In the genomic region with DNA sequence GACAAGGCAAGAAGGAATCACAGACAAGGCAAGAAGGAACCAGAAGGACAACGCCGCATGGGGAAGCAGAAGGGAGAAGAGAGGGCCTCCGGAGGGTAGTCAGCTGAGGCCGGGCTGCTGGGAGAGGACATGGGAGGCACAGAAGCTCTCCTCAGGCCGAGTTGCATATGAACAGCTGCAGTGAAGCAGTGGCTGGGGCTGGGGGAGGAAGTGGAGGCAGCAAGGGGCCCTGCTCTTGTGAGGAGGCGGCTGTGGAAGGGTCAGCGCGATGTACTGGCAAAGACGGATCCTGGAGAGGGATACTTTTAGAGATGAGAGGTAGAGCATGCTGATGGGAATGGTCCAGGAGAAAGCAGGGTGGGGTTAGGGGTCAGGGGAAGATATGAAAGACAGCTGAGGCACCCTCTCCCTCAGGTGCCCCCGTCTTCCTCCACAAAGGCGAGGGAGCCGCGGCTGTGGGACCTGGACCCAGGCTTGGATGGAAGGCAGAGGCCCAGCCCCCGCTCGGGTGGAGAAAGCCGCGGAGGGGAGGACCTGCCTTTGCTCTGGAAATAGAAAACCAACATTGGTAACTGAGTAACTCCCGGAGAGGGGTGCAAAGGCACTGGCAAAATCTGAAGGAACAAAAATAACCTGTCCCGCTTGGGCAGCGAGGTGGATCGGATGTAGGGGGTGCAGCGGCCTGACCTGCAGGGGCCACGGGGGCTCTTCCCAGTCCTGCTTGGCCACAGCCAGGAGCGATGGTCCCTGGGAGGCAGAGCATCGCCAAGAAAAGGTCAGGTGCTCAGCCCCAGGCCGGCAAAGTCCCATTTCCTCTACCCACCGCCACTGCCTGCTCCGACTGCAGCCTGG, we compare ENCODE assay signal across 1 cellular context.
TF ChIP-seq lines count a peak whose summit lies in the region.

No MANE protein-coding gene starts in this region.

TF ChIP-seq in WTC11, 78 proteins besides CTCF, POLR2A, EP300 and RAD21 (continued from another document):
- TF ChIP-seq, protein P1, sequence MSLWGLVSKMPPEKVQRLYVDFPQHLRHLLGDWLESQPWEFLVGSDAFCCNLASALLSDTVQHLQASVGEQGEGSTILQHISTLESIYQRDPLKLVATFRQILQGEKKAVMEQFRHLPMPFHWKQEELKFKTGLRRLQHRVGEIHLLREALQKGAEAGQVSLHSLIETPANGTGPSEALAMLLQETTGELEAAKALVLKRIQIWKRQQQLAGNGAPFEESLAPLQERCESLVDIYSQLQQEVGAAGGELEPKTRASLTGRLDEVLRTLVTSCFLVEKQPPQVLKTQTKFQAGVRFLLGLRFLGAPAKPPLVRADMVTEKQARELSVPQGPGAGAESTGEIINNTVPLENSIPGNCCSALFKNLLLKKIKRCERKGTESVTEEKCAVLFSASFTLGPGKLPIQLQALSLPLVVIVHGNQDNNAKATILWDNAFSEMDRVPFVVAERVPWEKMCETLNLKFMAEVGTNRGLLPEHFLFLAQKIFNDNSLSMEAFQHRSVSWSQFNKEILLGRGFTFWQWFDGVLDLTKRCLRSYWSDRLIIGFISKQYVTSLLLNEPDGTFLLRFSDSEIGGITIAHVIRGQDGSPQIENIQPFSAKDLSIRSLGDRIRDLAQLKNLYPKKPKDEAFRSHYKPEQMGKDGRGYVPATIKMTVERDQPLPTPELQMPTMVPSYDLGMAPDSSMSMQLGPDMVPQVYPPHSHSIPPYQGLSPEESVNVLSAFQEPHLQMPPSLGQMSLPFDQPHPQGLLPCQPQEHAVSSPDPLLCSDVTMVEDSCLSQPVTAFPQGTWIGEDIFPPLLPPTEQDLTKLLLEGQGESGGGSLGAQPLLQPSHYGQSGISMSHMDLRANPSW (CRISPR knock-in tag; conservative IDR thresholded peaks at IDR 0.05; ENCODE audit: low read depth) = no peak
- no peak for TF ChIP-seq TEAD1 (CRISPR knock-in tag; IDR thresholded peaks at IDR 0.05)
- no peak for TF ChIP-seq NFATC4 (CRISPR knock-in tag; IDR thresholded peaks at IDR 0.05)
- TF ChIP-seq NR1H2 (CRISPR knock-in tag; IDR thresholded peaks at IDR 0.05) = no peak
- TF ChIP-seq IRF2 (CRISPR knock-in tag; IDR thresholded peaks at IDR 0.05; ENCODE audit: borderline replicate concordance, low read depth) = no peak
- no peak for TF ChIP-seq SP1 (CRISPR knock-in tag; conservative IDR thresholded peaks at IDR 0.05)
- no peak for TF ChIP-seq ZNF396 (CRISPR knock-in tag; IDR thresholded peaks at IDR 0.05; ENCODE audit: borderline replicate concordance)
- TF ChIP-seq, protein P2, sequence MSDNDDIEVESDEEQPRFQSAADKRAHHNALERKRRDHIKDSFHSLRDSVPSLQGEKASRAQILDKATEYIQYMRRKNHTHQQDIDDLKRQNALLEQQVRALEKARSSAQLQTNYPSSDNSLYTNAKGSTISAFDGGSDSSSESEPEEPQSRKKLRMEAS (CRISPR knock-in tag; IDR thresholded peaks at IDR 0.05) = 0 out of 2 replicates have a peak, but pooled peaks have one; percentile 58
- TF ChIP-seq, protein P3, sequence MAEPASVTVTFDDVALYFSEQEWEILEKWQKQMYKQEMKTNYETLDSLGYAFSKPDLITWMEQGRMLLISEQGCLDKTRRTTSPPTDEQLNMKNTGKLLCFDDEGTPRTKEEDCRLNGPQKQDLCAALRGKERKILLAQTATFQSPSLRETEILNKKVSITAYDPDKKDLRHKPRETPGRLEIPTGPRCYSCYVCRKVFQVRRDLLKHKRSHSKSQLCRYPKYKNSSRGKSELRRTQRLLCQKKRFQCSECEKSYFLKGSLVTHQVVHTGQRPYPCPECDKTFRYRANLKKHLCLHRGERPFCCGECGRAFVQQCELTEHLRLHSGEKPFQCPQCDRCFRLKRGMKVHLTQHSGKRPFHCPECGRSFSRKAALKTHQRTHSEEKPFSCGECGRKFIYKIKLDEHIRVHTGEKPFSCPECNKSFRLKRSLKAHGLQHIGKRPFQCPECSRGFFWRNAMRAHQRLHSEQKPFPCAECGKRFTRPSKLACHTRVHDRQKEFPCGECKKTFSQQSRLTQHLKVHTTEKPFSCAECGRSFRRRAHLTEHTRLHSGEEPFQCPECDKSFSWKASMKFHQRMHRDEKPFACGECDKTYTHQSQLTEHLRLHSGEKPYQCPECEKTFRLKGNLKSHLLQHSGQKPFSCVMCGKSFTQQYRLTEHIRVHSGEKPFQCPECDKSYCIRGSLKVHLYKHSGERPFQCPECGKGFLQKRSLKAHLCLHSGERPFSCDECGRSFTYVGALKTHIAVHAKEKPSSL (CRISPR knock-in tag; conservative IDR thresholded peaks at IDR 0.05) = no peak
- TF ChIP-seq, protein P4, sequence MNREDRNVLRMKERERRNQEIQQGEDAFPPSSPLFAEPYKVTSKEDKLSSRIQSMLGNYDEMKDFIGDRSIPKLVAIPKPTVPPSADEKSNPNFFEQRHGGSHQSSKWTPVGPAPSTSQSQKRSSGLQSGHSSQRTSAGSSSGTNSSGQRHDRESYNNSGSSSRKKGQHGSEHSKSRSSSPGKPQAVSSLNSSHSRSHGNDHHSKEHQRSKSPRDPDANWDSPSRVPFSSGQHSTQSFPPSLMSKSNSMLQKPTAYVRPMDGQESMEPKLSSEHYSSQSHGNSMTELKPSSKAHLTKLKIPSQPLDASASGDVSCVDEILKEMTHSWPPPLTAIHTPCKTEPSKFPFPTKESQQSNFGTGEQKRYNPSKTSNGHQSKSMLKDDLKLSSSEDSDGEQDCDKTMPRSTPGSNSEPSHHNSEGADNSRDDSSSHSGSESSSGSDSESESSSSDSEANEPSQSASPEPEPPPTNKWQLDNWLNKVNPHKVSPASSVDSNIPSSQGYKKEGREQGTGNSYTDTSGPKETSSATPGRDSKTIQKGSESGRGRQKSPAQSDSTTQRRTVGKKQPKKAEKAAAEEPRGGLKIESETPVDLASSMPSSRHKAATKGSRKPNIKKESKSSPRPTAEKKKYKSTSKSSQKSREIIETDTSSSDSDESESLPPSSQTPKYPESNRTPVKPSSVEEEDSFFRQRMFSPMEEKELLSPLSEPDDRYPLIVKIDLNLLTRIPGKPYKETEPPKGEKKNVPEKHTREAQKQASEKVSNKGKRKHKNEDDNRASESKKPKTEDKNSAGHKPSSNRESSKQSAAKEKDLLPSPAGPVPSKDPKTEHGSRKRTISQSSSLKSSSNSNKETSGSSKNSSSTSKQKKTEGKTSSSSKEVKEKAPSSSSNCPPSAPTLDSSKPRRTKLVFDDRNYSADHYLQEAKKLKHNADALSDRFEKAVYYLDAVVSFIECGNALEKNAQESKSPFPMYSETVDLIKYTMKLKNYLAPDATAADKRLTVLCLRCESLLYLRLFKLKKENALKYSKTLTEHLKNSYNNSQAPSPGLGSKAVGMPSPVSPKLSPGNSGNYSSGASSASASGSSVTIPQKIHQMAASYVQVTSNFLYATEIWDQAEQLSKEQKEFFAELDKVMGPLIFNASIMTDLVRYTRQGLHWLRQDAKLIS (CRISPR knock-in tag; IDR thresholded peaks at IDR 0.05; ENCODE audit: borderline replicate concordance) = no peak
